ENCODE assay signal across 25 cellular contexts in genomic region chr1:70264875-70265274, GRCh38. TPM values are rescaled to one million over a fixed set of nuclear protein-coding genes. Genes with fewer than 3 reads are reported as not detected.
DNase-seq lines count a peak whose midpoint lies in the region; ATAC-seq and TF ChIP-seq lines count a peak whose summit lies in the region.
"Had no signal": no experiment of that assay in that cellular context is flagged by ENCODE, and none has a peak within 500 bp of the region (broad histone marks: within the 10 kb centered on the region; RNA-seq: fewer than 3 reads in every experiment).

No MANE protein-coding gene starts in this region.

- H3K4me3 Mint-ChIP-seq in activated T-cell treated with anti-CD3 and anti-CD28 coated beads, Interleukin-2, amount 50 U/mL, for 72 hours = no peak overlapping the region

- H3K36me3 ChIP-seq in heart left ventricle = peaks cover 0 to 66% (median 36%) of the 10 kb centered on the region in 9 donors
- H3K36me3 ChIP-seq in psoas muscle (ENCODE audit: insufficient read depth in 1 of 2, low read depth in 1 of 2) = peaks cover 0 to 47% of the 10 kb centered on the region in 2 donors
- H3K36me3 ChIP-seq: BE2C, uterus had no signal

- 23 to 32% (median 29%) methylated on average over 6 of the region's 6 CpGs for WGBS in heart left ventricle, 4 donors
- WGBS in psoas muscle, 3 donors = 26 to 52% (median 35%) methylated on average over 6 of the region's 6 CpGs

- peak overlapping the region; percentile 75 for H3K27ac Mint-ChIP-seq in activated T-cell treated with anti-CD3 and anti-CD28 coated beads, Interleukin-2, amount 50 U/mL, for 72 hours

- H3K4me1 ChIP-seq in heart left ventricle (peaks cover 0 to 14% (median 7%) of the 10 kb centered on the region in 12 donors), psoas muscle (no peaks in the 10 kb centered on the region)
- H3K4me1 ChIP-seq: A549, BE2C, left lung, uterus had no signal

- H3K36me3 Mint-ChIP-seq in activated T-cell treated with anti-CD3 and anti-CD28 coated beads, Interleukin-2, amount 50 U/mL, for 72 hours (ENCODE audit: insufficient read depth in 2 of 2) = peaks cover 14 to 23% of the 10 kb centered on the region in 2 donors

- H3K27me3 Mint-ChIP-seq in activated T-cell treated with anti-CD3 and anti-CD28 coated beads, Interleukin-2, amount 50 U/mL, for 72 hours (ENCODE audit: low read depth) = no peaks in the 10 kb centered on the region

- intact Hi-C loops in heart left ventricle (cut with DNase I) = loop anchor here in 1 of 10 donors (10.0 kb wide), 1 partner anchor 150 kb away; the partner anchor contains the start of gene CTH
- intact Hi-C loops in psoas muscle (cut with DNase I) = no loop called here

- H3K4me1 Mint-ChIP-seq in activated T-cell treated with anti-CD3 and anti-CD28 coated beads, Interleukin-2, amount 50 U/mL, for 72 hours (ENCODE audit: low read depth) = no peaks in the 10 kb centered on the region

- ATAC-seq in activated T-cell treated with anti-CD3 and anti-CD28 coated beads, Interleukin-2, amount 50 U/mL, for 72 hours (replicated peaks in 1 of 2) = no peak
- ATAC-seq in heart left ventricle = peak; percentile 78 to 91 (median 88)
- peak in 2 of 4 donors; percentile 37 to 77 for ATAC-seq in psoas muscle
- no peak for ATAC-seq in GM18907 (IDR thresholded peaks at IDR 0.05; ENCODE audit: unreplicated experiment)
- ATAC-seq: A549, left lung, Panc1 had no signal

- TF ChIP-seq CTCF in heart left ventricle (IDR thresholded peaks at IDR 0.05) (no peak), psoas muscle (IDR thresholded peaks at IDR 0.05) (no peak)

- TF ChIP-seq POLR2A in heart left ventricle (IDR thresholded peaks at IDR 0.05) = no peak

- no peaks in the 10 kb centered on the region for H3K9me3 Mint-ChIP-seq in activated T-cell treated with anti-CD3 and anti-CD28 coated beads, Interleukin-2, amount 50 U/mL, for 72 hours

- H3K27ac ChIP-seq in heart left ventricle = peak overlapping the region in 9 of 12 donors; percentile 0 to 72 (median 56)
- peak overlapping the region; percentile 12 for H3K27ac ChIP-seq in psoas muscle
- H3K27ac ChIP-seq: A549, cardiac muscle cell, esophagus muscularis mucosa, left lung, SK-N-MC, uterus had no signal

- no peak for DNase-seq in activated T-cell treated with anti-CD3 and anti-CD28 coated beads, Interleukin-2, amount 50 U/mL, for 72 hours
- no peak for DNase-seq in activated T-cell treated with anti-CD3 and anti-CD28 coated beads, Interleukin-2, amount 50 U/mL, for 48 hours
- DNase-seq in UCSD-AML1 (lab: John Stamatoyannopoulos, UW; ENCODE audit: unreplicated experiment) = peak; percentile 15
- DNase-seq in heart left ventricle = peak in 2 of 5 donors; percentile 19 to 40
- no peak for DNase-seq in psoas muscle
- DNase-seq in superior temporal gyrus (ENCODE audit: extremely low spot score) = no peak
- DNase-seq in cerebellar cortex (ENCODE audit: low spot score) = no peak
- DNase-seq: activated effector memory CD4-positive, alpha-beta T cell treated with anti-CD3 and anti-CD28 coated beads, Interleukin-2, amount 50 U/mL, for 16 hours; amygdala; BE2C; EL; Kasumi-1; left lung; NCI-H187 treated with DMSO at 0.1 percent for 48 hours; NCI-H2227 treated with DMSO at 0.1 percent for 48 hours; nucleus accumbens; stimulated activated CD4-positive, alpha-beta T cell treated with anti-CD3 and anti-CD28 coated beads, Interleukin-4, amount 100 ng/mL, for 4 hours; T1000; uterus had no signal

- H3K27me3 ChIP-seq in heart left ventricle (no peaks in the 10 kb centered on the region), psoas muscle (ENCODE audit: insufficient read depth in 3 of 3, low read length in 2 of 3) (no peaks in the 10 kb centered on the region)
- H3K27me3 ChIP-seq: BE2C, cardiac muscle cell, esophagus muscularis mucosa, left lung, uterus had no signal

- H3K4me3 ChIP-seq in heart left ventricle (no peak overlapping the region), psoas muscle (no peak overlapping the region)
- H3K4me3 ChIP-seq: A549, cardiac muscle cell, esophagus muscularis mucosa, left lung, SK-N-MC, uterus had no signal

- H3K9me3 ChIP-seq in heart left ventricle = peaks cover 0 to 14% (median 0%) of the 10 kb centered on the region in 12 donors
- H3K9me3 ChIP-seq in psoas muscle = no peaks in the 10 kb centered on the region
- H3K9me3 ChIP-seq: BE2C, uterus had no signal

RNA-seq across cellular contexts. Expression of gene SRSF11, which starts 43.7 kb away (rescaled TPM):
- total RNA-seq in activated T-cell treated with anti-CD3 and anti-CD28 coated beads, Interleukin-2, amount 50 U/mL, for 72 hours = 100 to 1,000 TPM; 245 TPM
- total RNA-seq in heart left ventricle (10 to 100 TPM; 27.9 to 73.2 (median 53.6) TPM), psoas muscle (10 to 100 TPM; 47.0 to 70.3 (median 53.2) TPM)
- polyA plus RNA-seq in heart left ventricle (10 to 100 TPM; 46.3 to 57.0 TPM), psoas muscle (10 to 100 TPM; 49.6 to 74.8 (median 55.1) TPM)

RNA-seq across cellular contexts. Expression of gene LRRC40, which starts 59.5 kb away (rescaled TPM):
- total RNA-seq in activated T-cell treated with anti-CD3 and anti-CD28 coated beads, Interleukin-2, amount 50 U/mL, for 72 hours = 10 to 100 TPM; 22.5 to 29.0 TPM
- total RNA-seq in heart left ventricle = 10 to 100 TPM in 7 of 9 donors, 1 to 10 TPM in 2; 8.4 to 13.0 (median 11.2) TPM
- polyA plus RNA-seq in heart left ventricle = 10 to 100 TPM in 1 of 2 donors, 1 to 10 TPM in 1; 6.7 to 10.6 TPM
- total RNA-seq in psoas muscle = 1 to 10 TPM; 5.5 to 8.7 (median 7.3) TPM
- 1 to 10 TPM; 6.2 to 9.1 (median 7.0) TPM for polyA plus RNA-seq in psoas muscle

Comparison
In these comparisons a context has a peak if more than half of its experiments do, and no peak if none do; other contexts are left out.
1. ATAC-seq: peak in heart left ventricle (4 of 4); none in activated T-cell treated with anti-CD3 and anti-CD28 coated beads, Interleukin-2, amount 50 U/mL, for 72 hours (0 of 2) and GM18907 (single experiment).